23 cellular contexts compared by ENCODE assay signal in genomic region chr3:178562869-178563232, GRCh38. TPM values are rescaled to one million over a fixed set of nuclear protein-coding genes. Genes with fewer than 3 reads are reported as not detected.
DNase-seq lines count a peak whose midpoint lies in the region; ATAC-seq and TF ChIP-seq lines count a peak whose summit lies in the region.
"Had no signal": no experiment of that assay in that cellular context is flagged by ENCODE, and none has a peak within 500 bp of the region (broad histone marks: within the 10 kb centered on the region; RNA-seq: fewer than 3 reads in every experiment).

No MANE protein-coding gene starts in this region.

- H3K36me3 Mint-ChIP-seq in T-helper 17 cell (ENCODE audit: low read depth) = no peaks in the 10 kb centered on the region
- H3K36me3 Mint-ChIP-seq in T-cell = no peaks in the 10 kb centered on the region
- H3K36me3 Mint-ChIP-seq: activated naive CD8-positive, alpha-beta T cell; WTC11 had no signal

- H3K27me3 Mint-ChIP-seq in T-helper 17 cell (peaks cover 21% of the 10 kb centered on the region), T-cell (peaks cover 0 to 2% of the 10 kb centered on the region in 2 donors)

- POLR2A ChIA-PET in T-cell (lab: Charles Lee) = no interaction called here

- ATAC-seq in T-helper 17 cell = no peak
- ATAC-seq in T-cell (replicated peaks in 1 of 4) = no peak
- ATAC-seq: activated CD8-positive, alpha-beta T cell treated with anti-CD3 and anti-CD28 coated beads, Interleukin-2, amount 10 ng/mL, durations not matched to agents 7 days and 5 days; activated T-cell treated with anti-CD3 and anti-CD28 coated beads, Interleukin-2, amount 50 U/mL, for 72 hours; HepG2; WTC11 had no signal

- H3K9me3 Mint-ChIP-seq in T-cell = no peaks in the 10 kb centered on the region
- H3K9me3 Mint-ChIP-seq: activated T-cell treated with anti-CD3 and anti-CD28 coated beads, Interleukin-2, amount 50 U/mL, for 72 hours; T-helper 1 cell treated with Interleukin-12 subunit alpha and Interleukin-12 subunit beta and Interleukin-4 antibody, amounts not matched to agents 30 μg/mL and 1 μg/mL, for 36 hours; WTC11 had no signal

- H3K36me3 ChIP-seq in SJSA1 (no peaks in the 10 kb centered on the region), skeletal muscle satellite cell (ENCODE audit: insufficient read depth, low read length) (no peaks in the 10 kb centered on the region)
- no peaks in the 10 kb centered on the region for H3K36me3 ChIP-seq in effector memory CD4-positive, alpha-beta T cell (ENCODE audit: control insufficient read depth, insufficient read depth, low read length)
- H3K36me3 ChIP-seq: breast epithelium, esophagus squamous epithelium had no signal

- H3K4me1 ChIP-seq in SJSA1 (replicated peaks) = peaks cover 10% of the 10 kb centered on the region; the same call in 1 of the 2 replicates
- H3K4me1 ChIP-seq in skeletal muscle satellite cell (ENCODE audit: control insufficient read depth, insufficient read depth, low read length) = peaks cover 6% of the 10 kb centered on the region
- H3K4me1 ChIP-seq in effector memory CD4-positive, alpha-beta T cell (ENCODE audit: control insufficient read depth, insufficient read depth, low read length, poor library complexity, severe bottlenecking) = no peaks in the 10 kb centered on the region
- H3K4me1 ChIP-seq: breast epithelium, testis had no signal

- H3K4me2 ChIP-seq in skeletal muscle satellite cell (ENCODE audit: low read length) = peak overlapping the region; percentile 17

- H3K27ac ChIP-seq in SJSA1 = 0 out of 2 replicates have a peak overlapping the region, but pooled peaks have one; percentile 33
- no peak overlapping the region for H3K27ac ChIP-seq in effector memory CD4-positive, alpha-beta T cell (ENCODE audit: insufficient read depth, low read length, poor library complexity, severe bottlenecking)
- H3K27ac ChIP-seq: breast epithelium, C4-2B, dorsolateral prefrontal cortex, esophagus squamous epithelium, testis had no signal

- CTCF ChIA-PET in T-cell (lab: Charles Lee) = no interaction called here

- TF ChIP-seq CTCF in fibroblast of villous mesenchyme (IDR thresholded peaks at IDR 0.05; ENCODE audit: insufficient read depth, low read depth, low read length) = no peak

- no peak overlapping the region for H3K9ac ChIP-seq in skeletal muscle satellite cell (ENCODE audit: low read depth, low read length)

- H3K27ac Mint-ChIP-seq in T-helper 17 cell (no peak overlapping the region), T-cell (no peak overlapping the region)
- H3K27ac Mint-ChIP-seq: activated CD8-positive, alpha-beta T cell treated with anti-CD3 and anti-CD28 coated beads, Interleukin-2, amount 10 ng/mL, durations not matched to agents 7 days and 5 days; activated naive CD8-positive, alpha-beta T cell; activated T-cell treated with anti-CD3 and anti-CD28 coated beads, Interleukin-2, amount 50 U/mL, for 72 hours; T-helper 1 cell treated with Interleukin-12 subunit alpha and Interleukin-12 subunit beta and Interleukin-4 antibody, amounts not matched to agents 30 μg/mL and 1 μg/mL, for 36 hours; WTC11 had no signal

- H3K27me3 ChIP-seq in SJSA1 (replicated peaks) (no peaks in the 10 kb centered on the region), skeletal muscle satellite cell (ENCODE audit: control insufficient read depth, insufficient read depth, low read length) (no peaks in the 10 kb centered on the region)
- H3K27me3 ChIP-seq in effector memory CD4-positive, alpha-beta T cell (replicated peaks; ENCODE audit: control insufficient read depth, insufficient read depth, low read length, poor library complexity, severe bottlenecking) = no peaks in the 10 kb centered on the region
- H3K27me3 ChIP-seq: breast epithelium, dorsolateral prefrontal cortex, esophagus squamous epithelium, testis had no signal

- no peaks in the 10 kb centered on the region for H3K4me1 Mint-ChIP-seq in T-helper 17 cell
- no peaks in the 10 kb centered on the region for H3K4me1 Mint-ChIP-seq in T-cell
- H3K4me1 Mint-ChIP-seq: WTC11 had no signal

- H3K9me3 ChIP-seq in SJSA1 (replicated peaks) (no peaks in the 10 kb centered on the region), skeletal muscle satellite cell (replicated peaks; ENCODE audit: low read length) (no peaks in the 10 kb centered on the region), T-helper 17 cell (ENCODE audit: control insufficient read depth, low read length, poor library complexity, severe bottlenecking) (no peaks in the 10 kb centered on the region)
- H3K9me3 ChIP-seq in effector memory CD4-positive, alpha-beta T cell (ENCODE audit: control insufficient read depth, low read length) = no peaks in the 10 kb centered on the region
- H3K9me3 ChIP-seq: breast epithelium, esophagus squamous epithelium, testis had no signal

- H3K4me3 Mint-ChIP-seq in T-helper 17 cell (no peak overlapping the region), T-cell (no peak overlapping the region)
- H3K4me3 Mint-ChIP-seq: activated CD8-positive, alpha-beta T cell treated with anti-CD3 and anti-CD28 coated beads, Interleukin-2, amount 10 ng/mL, durations not matched to agents 7 days and 5 days; activated naive CD8-positive, alpha-beta T cell; activated T-cell treated with anti-CD3 and anti-CD28 coated beads, Interleukin-2, amount 50 U/mL, for 72 hours; T-helper 1 cell treated with Interleukin-12 subunit alpha and Interleukin-12 subunit beta and Interleukin-4 antibody, amounts not matched to agents 30 μg/mL and 1 μg/mL, for 36 hours; WTC11 had no signal

- H3K4me3 ChIP-seq in SJSA1 (peak overlapping the region; percentile 3; the same call in 1 of the 2 replicates), fibroblast of villous mesenchyme (ENCODE audit: low read depth, low read length) (no peak overlapping the region), skeletal muscle satellite cell (ENCODE audit: low read length) (no peak overlapping the region)
- no peak overlapping the region for H3K4me3 ChIP-seq in effector memory CD4-positive, alpha-beta T cell (ENCODE audit: insufficient read depth, low read depth, low read length, poor library complexity, severe bottlenecking)
- H3K4me3 ChIP-seq: breast epithelium, dorsolateral prefrontal cortex, esophagus squamous epithelium, testis had no signal

- peak; percentile 17 for DNase-seq in GM04504 (ENCODE audit: low read depth)
- DNase-seq in SJSA1 (ENCODE audit: low read depth in 1 of 2, low spot score in 2 of 2) = no peak
- DNase-seq in fibroblast of villous mesenchyme (ENCODE audit: low read depth) = peak; percentile 52
- DNase-seq in effector memory CD4-positive, alpha-beta T cell = no peak
- DNase-seq in T-helper 17 cell = no peak
- no peak for DNase-seq in T-cell
- DNase-seq: activated CD8-positive, alpha-beta T cell treated with anti-CD3 and anti-CD28 coated beads, Interleukin-2, amount 10 ng/mL, durations not matched to agents 7 days and 5 days; activated T-cell treated with anti-CD3 and anti-CD28 coated beads, Interleukin-2, amount 50 U/mL, for 72 hours; DND-41; dorsolateral prefrontal cortex; esophagus squamous epithelium; NCI-H187 treated with DMSO at 0.1 percent for 48 hours; NK-92 treated with Interleukin-12 subunit alpha and Interleukin-12 subunit beta, amount 100 ng/mL, for 24 hours; small intestine; testis had no signal

RNA-seq across cellular contexts. Expression of gene KCNMB2, which starts 26.6 kb away (rescaled TPM):
- total RNA-seq in SJSA1 (2014; rRNA removed; shearing (Covaris generic)) = not detected in 2 replicates
- total RNA-seq in fibroblast of villous mesenchyme (under 0.01 TPM in 1 of 2 replicates, not detected in the other), T-helper 17 cell (not detected), T-cell (not detected)
- total RNA-seq in skeletal muscle satellite cell (2012; rRNA removed) = not detected in 2 replicates
- total RNA-seq: activated CD8-positive, alpha-beta T cell treated with anti-CD3 and anti-CD28 coated beads, Interleukin-2, amount 10 ng/mL, durations not matched to agents 7 days and 5 days; activated T-cell treated with anti-CD3 and anti-CD28 coated beads, Interleukin-2, amount 50 U/mL, for 72 hours; HepG2; osteocyte; testis; WTC11 had no signal

Comparison
In these comparisons a context has a peak if more than half of its experiments do, and no peak if none do; other contexts are left out.
1. DNase-seq: peak in GM04504 (single experiment) and fibroblast of villous mesenchyme (single experiment); none in SJSA1 (0 of 2), effector memory CD4-positive, alpha-beta T cell (0 of 3), T-helper 17 cell (0 of 3) and T-cell (0 of 34).